ENCODE assay signal across 26 cellular contexts in the genomic region with DNA sequence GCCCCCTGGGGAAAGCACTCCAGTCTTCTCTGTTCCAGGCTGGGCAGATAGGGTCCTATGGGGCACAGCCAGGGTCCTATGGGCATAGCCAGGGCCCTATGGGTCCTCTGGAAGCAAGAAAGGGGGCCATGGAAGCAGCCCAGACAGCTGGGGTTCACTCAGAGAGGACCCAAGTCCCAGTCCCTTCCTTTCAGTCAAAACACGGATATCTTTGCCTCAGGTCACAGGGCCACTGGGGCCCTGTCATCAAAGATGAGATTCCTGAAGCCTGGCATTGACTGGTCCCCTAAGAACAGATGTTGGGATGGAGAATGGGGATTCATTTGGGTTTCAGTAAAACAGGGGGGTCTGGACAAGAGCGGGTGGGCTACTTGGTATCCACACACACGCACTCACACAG. TPM values are rescaled to one million over a fixed set of nuclear protein-coding genes. Genes with fewer than 3 reads are reported as not detected.
DNase-seq lines count a peak whose midpoint lies in the region; ATAC-seq and TF ChIP-seq lines count a peak whose summit lies in the region.
"Had no signal": no experiment of that assay in that cellular context is flagged by ENCODE, and none has a peak within 500 bp of the region (broad histone marks: within the 10 kb centered on the region; RNA-seq: fewer than 3 reads in every experiment).

No MANE protein-coding gene starts in this region.

- intact Hi-C loops in upper lobe of right lung (cut with DNase I): no loop called here

- POLR2A ChIA-PET in HEK293 (lab: Yijun Ruan, JAX): no interaction called here

- peak; percentile 78 for DNase-seq in osteoblast (ENCODE audit: insufficient read length, low spot score, missing footprints)
- peak; percentile 40 for DNase-seq in upper lobe of right lung
- DNase-seq in Ammon's horn (ENCODE audit: low spot score): no peak
- DNase-seq: AML-193; BE2C; C1 segment of cervical spinal cord; CD4-positive, alpha-beta memory T cell; CD4-positive, CD25-positive, alpha-beta regulatory T cell; CD8-positive, alpha-beta memory T cell; COR-L47; DMS 273 treated with DMSO at 0.1 percent for 48 hours; DMS153; DMS53; DMS79; DND-41; EL; GDM1 had no signal

- H3K4me1 ChIP-seq in HEK293 (ENCODE audit: control insufficient read depth, insufficient read depth, low read length): no peaks in the 10 kb centered on the region
- no peaks in the 10 kb centered on the region for H3K4me1 ChIP-seq in osteoblast (ENCODE audit: insufficient read depth, low read length)
- no peaks in the 10 kb centered on the region for H3K4me1 ChIP-seq in upper lobe of right lung
- H3K4me1 ChIP-seq: A549, BE2C had no signal

- H3K36me3 ChIP-seq in HEK293 (ENCODE audit: control insufficient read depth in 2 of 2, insufficient read depth in 1 of 2, low read length in 2 of 2) (peaks cover 0 to 17% of the 10 kb centered on the region in 2 experiments; a peak in 1 of 3 replicates), osteoblast (ENCODE audit: insufficient read depth, low read length) (no peaks in the 10 kb centered on the region), upper lobe of right lung (peaks cover 35% of the 10 kb centered on the region)
- H3K36me3 ChIP-seq: BE2C had no signal

- H3K79me2 ChIP-seq in osteoblast (ENCODE audit: insufficient read depth, low read length): no peaks in the 10 kb centered on the region

- H3K27ac ChIP-seq in HEK293 (ENCODE audit: extremely low read depth, low read depth, low read length) (no peak overlapping the region), osteoblast (ENCODE audit: low read depth, low read length) (no peak overlapping the region), upper lobe of right lung (no peak overlapping the region)
- H3K27ac ChIP-seq: 22Rv1, A549, BLaER1 had no signal

- CTCF ChIA-PET in HEK293 (lab: Yijun Ruan, JAX): interaction anchor here (0.9 to 16.5 kb wide), 3 partner anchors 11 to 41 kb away, joined by 4 to 541 read pairs (median 123); a partner anchor contains a TSS

- ATAC-seq in upper lobe of right lung (no peak), HG03521 (IDR thresholded peaks at IDR 0.05; ENCODE audit: unreplicated experiment) (no peak)
- ATAC-seq: A549, GM12878 had no signal

- H2AFZ ChIP-seq in osteoblast (ENCODE audit: low read length): no peak overlapping the region

- H3K9me3 ChIP-seq in HEK293 (ENCODE audit: control insufficient read depth, insufficient read depth, low read depth, low read length) (no peaks in the 10 kb centered on the region), osteoblast (ENCODE audit: low read depth, low read length) (no peaks in the 10 kb centered on the region), upper lobe of right lung (no peaks in the 10 kb centered on the region)
- H3K9me3 ChIP-seq: A549, BE2C, BLaER1 had no signal

- H3K4me3 ChIP-seq in HEK293 (ENCODE audit: low read depth, low read length) (no peak overlapping the region), osteoblast (ENCODE audit: insufficient read depth, low read length) (no peak overlapping the region), upper lobe of right lung (no peak overlapping the region)
- H3K4me3 ChIP-seq: A549, BLaER1, GM12878 had no signal

- H3K27me3 ChIP-seq in osteoblast (ENCODE audit: insufficient read depth, low read length) (peaks cover 2% of the 10 kb centered on the region), upper lobe of right lung (no peaks in the 10 kb centered on the region)
- H3K27me3 ChIP-seq: BE2C, BLaER1 had no signal

- H3K4me2 ChIP-seq in osteoblast (ENCODE audit: insufficient read depth, low read length): no peak overlapping the region
- H3K4me2 ChIP-seq: A549, BLaER1 had no signal

- no peak for TF ChIP-seq CTCF in HEK293 (tag by site-specific recombination; IDR thresholded peaks at IDR 0.05)
- no peak for TF ChIP-seq CTCF in osteoblast (IDR thresholded peaks at IDR 0.05; ENCODE audit: extremely low read depth, low read depth, low read length)
- no peak for TF ChIP-seq CTCF in upper lobe of right lung (IDR thresholded peaks at IDR 0.05)

- H4K20me1 ChIP-seq in osteoblast (ENCODE audit: insufficient read depth, low read length): no peaks in the 10 kb centered on the region

TF ChIP-seq in HEK293, 187 proteins besides CTCF, POLR2A, EP300 and RAD21:
- TF ChIP-seq ZNF335 (tag by site-specific recombination; conservative IDR thresholded peaks at IDR 0.05) (peak; percentile 50), ZFP37 (tag by site-specific recombination; IDR thresholded peaks at IDR 0.05) (no peak)

RNA-seq across cellular contexts. Expression of a gene that starts 8.5 kb away (rescaled TPM):
- total RNA-seq in osteoblast (18.0 and 19.9 TPM in 2 replicates), upper lobe of right lung (37.5 TPM)

RNA-seq across cellular contexts. Expression of a gene that starts 8.5 kb away (rescaled TPM):
- not detected in 2 replicates for total RNA-seq in osteoblast
- not detected for total RNA-seq in upper lobe of right lung
- total RNA-seq: A172; CD4-positive, alpha-beta memory T cell; CD4-positive, CD25-positive, alpha-beta regulatory T cell; Daoy; G401; GM12878 had no signal

RNA-seq across cellular contexts. Expression of a gene that starts 19.9 kb away (rescaled TPM):
- total RNA-seq in osteoblast: not detected in 2 replicates
- total RNA-seq in upper lobe of right lung: not detected
- total RNA-seq: A172; CD4-positive, alpha-beta memory T cell; CD4-positive, CD25-positive, alpha-beta regulatory T cell; G401 had no signal

RNA-seq across cellular contexts. Expression of a gene that starts 25.7 kb away (rescaled TPM):
- total RNA-seq in osteoblast (0.72 and 1.2 TPM in 2 replicates), upper lobe of right lung (5.6 TPM)
- total RNA-seq: CD4-positive, alpha-beta memory T cell; CD4-positive, CD25-positive, alpha-beta regulatory T cell; CD8-positive, alpha-beta memory T cell; Daoy; G401; GM12878 had no signal

RNA-seq across cellular contexts. Expression of a gene that starts 58.1 kb away (rescaled TPM):
- total RNA-seq in osteoblast (7.2 and 7.4 TPM in 2 replicates), upper lobe of right lung (7.1 TPM)
